13 cellular contexts compared by ENCODE assay signal in genomic region chr15:48722764-48723661, GRCh38.
A peak's percentile ranks its signal among the peaks of the same experiment; 100 is the strongest.
DNase-seq lines count a peak whose midpoint lies in the region; ATAC-seq lines count a peak whose summit lies in the region.
"Had no signal": no experiment of that assay in that cellular context is flagged by ENCODE, and none has a peak within 500 bp of the region (broad histone marks: within the 10 kb centered on the region; RNA-seq: fewer than 3 reads in every experiment).

No MANE protein-coding gene starts in this region.

- peaks cover 41% of the 10 kb centered on the region for H3K4me1 ChIP-seq in ACC112 (ENCODE audit: control insufficient read depth, insufficient read depth, low read length, unreplicated experiment)
- H3K4me1 ChIP-seq in adipocyte (ENCODE audit: control insufficient read depth, insufficient read depth, low read length): peaks cover 43% of the 10 kb centered on the region

- H3K27me3 ChIP-seq in ACC112 (ENCODE audit: insufficient read depth, low read length) (no peaks in the 10 kb centered on the region), adipocyte (replicated peaks; ENCODE audit: control insufficient read depth, insufficient read depth, low read length) (no peaks in the 10 kb centered on the region)

- no peaks in the 10 kb centered on the region for H3K9me3 ChIP-seq in adipocyte (ENCODE audit: control insufficient read depth, low read length)

- no peaks in the 10 kb centered on the region for H3K36me3 ChIP-seq in ACC112 (ENCODE audit: insufficient read depth, low read length)
- no peaks in the 10 kb centered on the region for H3K36me3 ChIP-seq in adipocyte (ENCODE audit: control insufficient read depth, insufficient read depth, low read length, severe bottlenecking)

- ATAC-seq in GM21825 (IDR thresholded peaks at IDR 0.05; ENCODE audit: unreplicated experiment): no peak
- ATAC-seq in GM21529 (IDR thresholded peaks at IDR 0.05; ENCODE audit: unreplicated experiment): no peak

- no peaks in the 10 kb centered on the region for H3K79me2 ChIP-seq in ACC112 (ENCODE audit: control insufficient read depth, insufficient read depth, low read length, unreplicated experiment)

- H3K9ac ChIP-seq in adipocyte (ENCODE audit: low read length): no peak overlapping the region

- H3K4me3 ChIP-seq in ACC112 (ENCODE audit: low read depth, low read length) (no peak overlapping the region), adipocyte (ENCODE audit: low read length) (peak overlapping the region; percentile 24)
- H3K4me3 ChIP-seq: coronary artery had no signal

- no peak overlapping the region for H2AFZ ChIP-seq in ACC112 (ENCODE audit: low read length, unreplicated experiment)

- peak; percentile 72 for DNase-seq in HS-27A (ENCODE audit: low read depth)
- DNase-seq in adipocyte (ENCODE audit: low read depth): peak; percentile 72
- DNase-seq in glomerular endothelial cell (ENCODE audit: extremely low read depth, low read depth, low spot score): peak; percentile 61
- DNase-seq in activated gamma-delta T cell treated with Interleukin-2 at 50 U/mL for 16 hours: no peak
- no peak for DNase-seq in activated CD4-positive, alpha-beta T cell treated with anti-CD3 and anti-CD28 coated beads for 48 hours
- DNase-seq: C1 segment of cervical spinal cord, NCI-H524, nucleus accumbens, T-helper 9 cell had no signal

- peak overlapping the region; percentile 49 for H3K27ac ChIP-seq in ACC112 (ENCODE audit: low read depth, low read length)
- H3K27ac ChIP-seq: coronary artery had no signal

Comparison
In these comparisons a context has a peak if more than half of its experiments do, and no peak if none do; other contexts are left out.
1. DNase-seq: peak in HS-27A (single experiment), adipocyte (single experiment) and glomerular endothelial cell (single experiment); none in activated gamma-delta T cell treated with Interleukin-2 at 50 U/mL for 16 hours (single experiment) and activated CD4-positive, alpha-beta T cell treated with anti-CD3 and anti-CD28 coated beads for 48 hours (single experiment).